ENCODE assay signal across 11 cellular contexts in the genomic region with DNA sequence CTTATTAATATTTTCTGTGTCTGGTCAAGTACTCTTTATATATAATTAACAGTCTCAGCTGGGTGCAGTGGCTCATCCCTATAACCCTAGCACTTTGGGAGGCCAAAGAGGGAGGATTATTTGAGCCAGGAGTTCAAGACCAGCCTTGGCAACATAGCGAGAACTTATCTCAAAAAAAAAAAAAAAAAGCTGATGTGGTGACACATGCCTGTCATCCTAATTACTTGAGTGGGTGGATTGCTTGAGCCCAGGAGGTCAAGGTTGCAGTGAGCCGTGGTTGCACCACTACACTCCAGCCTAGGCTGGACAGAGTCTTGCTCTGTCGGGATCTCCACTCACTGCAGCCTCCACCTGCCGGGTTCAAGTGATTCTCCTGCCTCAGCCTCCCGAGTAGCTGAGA. TPM values are rescaled to one million over a fixed set of nuclear protein-coding genes. Genes with fewer than 3 reads are reported as not detected.
"Had no signal": no experiment of that assay in that cellular context is flagged by ENCODE, and none has a peak within 500 bp of the region (broad histone marks: within the 10 kb centered on the region; RNA-seq: fewer than 3 reads in every experiment).

No MANE protein-coding gene starts in this region.

- H3K27ac ChIP-seq: GM23248, HL-60 had no signal

- H3K9me3 ChIP-seq: HAP-1 had no signal

- H3K9ac ChIP-seq: GM23248 had no signal

- H3K36me3 ChIP-seq: HAP-1 had no signal

- DNase-seq: GM23248, GOT3, H7, HFFc6, IMR-90, KBM-7 had no signal

- H3K4me3 ChIP-seq: GM23248, HAP-1 had no signal

- ATAC-seq: HCT116 had no signal

- H2AFZ ChIP-seq: GM23248 had no signal

RNA-seq across cellular contexts. Expression of a gene that starts 6.7 kb away (rescaled TPM):
- total RNA-seq: H4, HT1080 had no signal

RNA-seq across cellular contexts. Expression of a gene that starts 21.9 kb away (rescaled TPM):
- total RNA-seq: GM23248, H4, HT1080, IMR-90 had no signal
- polyA plus RNA-seq: GM23248, IMR-90 had no signal
